In the genomic region with DNA sequence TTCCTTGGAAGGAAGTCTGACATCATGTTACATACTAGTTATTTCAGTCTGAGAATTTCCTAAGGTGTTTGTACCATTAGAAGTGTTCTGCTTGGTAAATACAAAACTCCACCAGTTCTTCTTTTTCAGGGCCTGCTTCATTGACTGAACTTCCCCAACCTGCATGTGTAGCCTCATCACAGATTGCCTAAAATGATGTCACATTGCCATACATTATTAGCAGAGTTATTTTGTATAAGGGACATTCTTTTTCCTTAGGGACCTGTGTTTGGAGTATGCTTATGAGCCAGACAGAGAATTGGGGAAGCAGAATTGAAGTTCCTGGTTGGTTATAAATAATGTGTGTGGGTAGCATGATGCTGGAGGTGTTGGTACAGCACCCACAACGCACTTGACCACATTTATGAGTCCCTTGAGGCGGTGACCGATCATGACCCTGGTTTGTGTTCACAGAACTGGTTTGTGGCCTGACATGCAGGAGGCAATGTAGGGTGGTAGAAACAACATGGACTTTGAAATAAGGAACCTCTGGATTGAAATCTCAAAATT, we compare ENCODE assay signal across 10 cellular contexts. TPM values are rescaled to one million over a fixed set of nuclear protein-coding genes. Genes with fewer than 3 reads are reported as not detected.
A peak's percentile ranks its signal among the peaks of the same experiment; 100 is the strongest.
DNase-seq lines count a peak whose midpoint lies in the region; ATAC-seq and TF ChIP-seq lines count a peak whose summit lies in the region.
"Had no signal": no experiment of that assay in that cellular context is flagged by ENCODE, and none has a peak within 500 bp of the region (broad histone marks: within the 10 kb centered on the region; RNA-seq: fewer than 3 reads in every experiment).

No MANE protein-coding gene starts in this region.

- H3K4me2 ChIP-seq in BLaER1 = peak overlapping the region; percentile 67
- H3K4me2 ChIP-seq: KMS-11 had no signal

- no peak overlapping the region for H3K27ac ChIP-seq in BLaER1
- no peak overlapping the region for H3K27ac ChIP-seq in gastrocnemius medialis
- no peak overlapping the region for H3K27ac ChIP-seq in sigmoid colon
- H3K27ac ChIP-seq: KMS-11 had no signal

- H3K36me3 ChIP-seq in BLaER1 (no peaks in the 10 kb centered on the region), gastrocnemius medialis (no peaks in the 10 kb centered on the region), sigmoid colon (no peaks in the 10 kb centered on the region)
- H3K36me3 ChIP-seq: BE2C had no signal

- H3K27me3 ChIP-seq in BLaER1 = no peaks in the 10 kb centered on the region
- H3K27me3 ChIP-seq in gastrocnemius medialis = no peaks in the 10 kb centered on the region
- H3K27me3 ChIP-seq in sigmoid colon = no peaks in the 10 kb centered on the region

- no peak overlapping the region for H3K9ac ChIP-seq in BLaER1
- H3K9ac ChIP-seq: KMS-11 had no signal

- ATAC-seq in GM19328 (IDR thresholded peaks at IDR 0.05; ENCODE audit: unreplicated experiment) (peak; percentile 64), HG03025 (IDR thresholded peaks at IDR 0.05; ENCODE audit: low FRiP score, unreplicated experiment) (peak; percentile 55), gastrocnemius medialis (no peak)

- H3K4me3 ChIP-seq in BLaER1 = no peak overlapping the region
- no peak overlapping the region for H3K4me3 ChIP-seq in gastrocnemius medialis
- H3K4me3 ChIP-seq in sigmoid colon = no peak overlapping the region

- no peak for TF ChIP-seq CTCF in gastrocnemius medialis (IDR thresholded peaks at IDR 0.05 in 4 of 5, conservative IDR thresholded peaks at IDR 0.05 in 1 of 5)
- no peak for TF ChIP-seq CTCF in sigmoid colon (IDR thresholded peaks at IDR 0.05)

- TF ChIP-seq EP300 in sigmoid colon (IDR thresholded peaks at IDR 0.05) = no peak

- WGBS in sigmoid colon, 2 donors = 57 to 67% methylated on average over 3 of the region's 3 CpGs

- DNase-seq in NOMO-1 treated with dmso at 0.1 percent for 144 hours (lab: John Stamatoyannopoulos, UW; ENCODE audit: unreplicated experiment) = peak; percentile 74
- no peak for DNase-seq in gastrocnemius medialis
- DNase-seq in AG20443 (ENCODE audit: low spot score) = no peak
- no peak for DNase-seq in amygdala (lab: John Stamatoyannopoulos, UW)
- no peak for DNase-seq in sigmoid colon
- DNase-seq: BE2C had no signal

- H3K9me3 ChIP-seq in BLaER1 (no peaks in the 10 kb centered on the region), gastrocnemius medialis (no peaks in the 10 kb centered on the region), sigmoid colon (no peaks in the 10 kb centered on the region)
- H3K9me3 ChIP-seq: BE2C had no signal

- H3K4me1 ChIP-seq in BLaER1 (peaks cover 31% of the 10 kb centered on the region), gastrocnemius medialis (no peaks in the 10 kb centered on the region), sigmoid colon (peaks cover 0 to 4% (median 0%) of the 10 kb centered on the region in 4 donors)
- H3K4me1 ChIP-seq: BE2C had no signal

- intact Hi-C loops in gastrocnemius medialis (cut with DNase I; ENCODE audit: low total_unique reads) = no loop called here
- intact Hi-C loops in sigmoid colon (cut with DNase I) = no loop called here

- in situ Hi-C loops in gastrocnemius medialis (cut with MboI; ENCODE audit: low sequenced_read_pairs in 4 of 4) = no loop called here

- no peaks in the 10 kb centered on the region for H4K20me1 ChIP-seq in BLaER1

- TF ChIP-seq POLR2A in gastrocnemius medialis (IDR thresholded peaks at IDR 0.05) = no peak
- no peak for TF ChIP-seq POLR2A in sigmoid colon (IDR thresholded peaks at IDR 0.05)

RNA-seq across cellular contexts. Expression of gene MMP7, which starts 16.4 kb away (rescaled TPM):
- not detected for total RNA-seq in gastrocnemius medialis
- not detected for total RNA-seq in sigmoid colon
- 10 to 100 TPM in 1 of 3 donors, not detected in 2; 11.8 TPM for polyA plus RNA-seq in sigmoid colon

Comparison
In these comparisons a context has a peak if more than half of its experiments do, and no peak if none do; other contexts are left out.
1. ATAC-seq: peak in GM19328 (single experiment) and HG03025 (single experiment); none in gastrocnemius medialis (0 of 2).